In the genomic region with DNA sequence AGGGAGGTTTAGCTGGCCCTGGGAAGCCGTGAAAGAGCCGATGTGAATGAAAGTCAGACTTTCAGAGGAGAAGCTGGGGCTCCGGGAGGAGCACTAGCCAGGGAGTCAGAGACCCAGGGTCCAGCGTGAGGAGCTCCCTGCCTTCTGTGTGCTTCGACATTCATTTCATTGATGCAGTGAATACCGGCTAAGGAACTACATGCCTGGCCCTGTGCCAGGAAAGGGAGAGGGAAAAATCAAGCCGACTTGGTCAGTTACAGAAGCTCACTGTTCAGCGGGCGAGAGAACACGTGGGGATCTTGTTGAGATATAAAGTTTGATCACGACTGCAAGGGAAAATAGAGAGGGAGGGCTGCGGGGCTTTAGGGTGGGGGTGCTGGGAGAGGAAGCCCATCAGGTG, we compare ENCODE assay signal across 12 cellular contexts.
DNase-seq lines count a peak whose midpoint lies in the region; ATAC-seq and TF ChIP-seq lines count a peak whose summit lies in the region.
"Had no signal": no experiment of that assay in that cellular context is flagged by ENCODE, and none has a peak within 500 bp of the region (broad histone marks: within the 10 kb centered on the region; RNA-seq: fewer than 3 reads in every experiment).

No MANE protein-coding gene starts in this region.

- H3K4me3 Mint-ChIP-seq in CD14-positive monocyte (peak overlapping the region; percentile 59 to 86), T-helper 17 cell (no peak overlapping the region)
- no peak overlapping the region for H3K4me3 Mint-ChIP-seq in activated CD4-positive, alpha-beta memory T cell treated with anti-CD3 and anti-CD28 coated beads for 36 hours
- H3K4me3 Mint-ChIP-seq in activated T-helper 17 cell treated with anti-CD3 and anti-CD28 coated beads, Interleukin-2, amount 50 U/mL, for 72 hours = no peak overlapping the region

- H3K27me3 Mint-ChIP-seq in CD14-positive monocyte (ENCODE audit: low read depth in 3 of 3) (peaks cover 0 to 5% (median 4%) of the 10 kb centered on the region in 3 donors), T-helper 17 cell (no peaks in the 10 kb centered on the region)
- no peaks in the 10 kb centered on the region for H3K27me3 Mint-ChIP-seq in activated CD4-positive, alpha-beta memory T cell treated with anti-CD3 and anti-CD28 coated beads for 36 hours
- no peaks in the 10 kb centered on the region for H3K27me3 Mint-ChIP-seq in activated T-helper 17 cell treated with anti-CD3 and anti-CD28 coated beads, Interleukin-2, amount 50 U/mL, for 72 hours

- no peaks in the 10 kb centered on the region for H3K9me3 ChIP-seq in T-helper 17 cell (ENCODE audit: control insufficient read depth, low read length, poor library complexity, severe bottlenecking)
- H3K9me3 ChIP-seq: tibial artery had no signal

- POLR2A ChIA-PET in activated CD4-positive, alpha-beta memory T cell treated with anti-CD3 and anti-CD28 coated beads for 36 hours (lab: Charles Lee) = interaction anchor here (0.8 to 0.9 kb wide), 2 partner anchors 25 to 35 kb away, joined by 3 read pairs; no protein-coding TSS in a partner anchor

- no peak overlapping the region for H3K4me3 ChIP-seq in fibroblast of the aortic adventitia (ENCODE audit: low read depth, low read length)
- H3K4me3 ChIP-seq: gastroesophageal sphincter, tibial artery had no signal

- peaks cover 0 to 4% (median 0%) of the 10 kb centered on the region in 7 donors for H3K9me3 Mint-ChIP-seq in CD14-positive monocyte
- peaks cover 4% of the 10 kb centered on the region for H3K9me3 Mint-ChIP-seq in activated CD4-positive, alpha-beta memory T cell treated with anti-CD3 and anti-CD28 coated beads for 36 hours
- H3K9me3 Mint-ChIP-seq in activated T-helper 17 cell treated with anti-CD3 and anti-CD28 coated beads, Interleukin-2, amount 50 U/mL, for 72 hours = no peaks in the 10 kb centered on the region

- CTCF ChIA-PET in activated CD4-positive, alpha-beta memory T cell treated with anti-CD3 and anti-CD28 coated beads for 36 hours (lab: Charles Lee) = interaction anchor here (0.9 to 1.4 kb wide), 3 partner anchors 30 to 74 kb away, joined by 3 to 11 read pairs (median 3); no protein-coding TSS in a partner anchor

- peaks cover 2 to 3% of the 10 kb centered on the region in 2 donors for H3K36me3 Mint-ChIP-seq in CD14-positive monocyte
- H3K36me3 Mint-ChIP-seq in T-helper 17 cell (ENCODE audit: low read depth) = no peaks in the 10 kb centered on the region
- H3K36me3 Mint-ChIP-seq in activated CD4-positive, alpha-beta memory T cell treated with anti-CD3 and anti-CD28 coated beads for 36 hours = no peaks in the 10 kb centered on the region
- no peaks in the 10 kb centered on the region for H3K36me3 Mint-ChIP-seq in activated T-helper 17 cell treated with anti-CD3 and anti-CD28 coated beads, Interleukin-2, amount 50 U/mL, for 72 hours (ENCODE audit: low read depth)

- no peak for TF ChIP-seq CTCF in CD14-positive monocyte (IDR thresholded peaks at IDR 0.05)
- TF ChIP-seq CTCF in fibroblast of the aortic adventitia (IDR thresholded peaks at IDR 0.05; ENCODE audit: insufficient read depth, low read length) = no peak

- H3K27ac Mint-ChIP-seq in CD14-positive monocyte (peak overlapping the region in 6 of 7 donors; percentile 6 to 94 (median 90)), T-helper 17 cell (peak overlapping the region; percentile 85)
- H3K27ac Mint-ChIP-seq in activated CD4-positive, alpha-beta memory T cell treated with anti-CD3 and anti-CD28 coated beads for 36 hours = no peak overlapping the region
- H3K27ac Mint-ChIP-seq in activated T-helper 17 cell treated with anti-CD3 and anti-CD28 coated beads, Interleukin-2, amount 50 U/mL, for 72 hours = no peak overlapping the region

- intact Hi-C loops in CD14-positive monocyte (cut with micrococcal nuclease) = loop anchor here in 1 of 2 donors (5.0 kb wide), 2 partner anchors 34 to 36 kb away; no protein-coding TSS in a partner anchor
- intact Hi-C loops in activated CD4-positive, alpha-beta memory T cell treated with anti-CD3 and anti-CD28 coated beads for 36 hours (cut with micrococcal nuclease) = no loop called here

- H3K4me1 Mint-ChIP-seq in CD14-positive monocyte = peaks cover 60% of the 10 kb centered on the region
- peaks cover 21% of the 10 kb centered on the region for H3K4me1 Mint-ChIP-seq in T-helper 17 cell
- peaks cover 56% of the 10 kb centered on the region for H3K4me1 Mint-ChIP-seq in activated CD4-positive, alpha-beta memory T cell treated with anti-CD3 and anti-CD28 coated beads for 36 hours (ENCODE audit: low read depth)
- H3K4me1 Mint-ChIP-seq in activated T-helper 17 cell treated with anti-CD3 and anti-CD28 coated beads, Interleukin-2, amount 50 U/mL, for 72 hours = peaks cover 9% of the 10 kb centered on the region

- ATAC-seq in T-helper 17 cell = no peak
- no peak for ATAC-seq in activated T-helper 17 cell treated with anti-CD3 and anti-CD28 coated beads, Interleukin-2, amount 50 U/mL, for 72 hours (replicated peaks)
- ATAC-seq: gastroesophageal sphincter had no signal

- DNase-seq in Ammon's horn (ENCODE audit: low spot score) = peak; percentile 15
- DNase-seq in CD14-positive monocyte (ENCODE audit: low spot score) = no peak
- no peak for DNase-seq in T-helper 17 cell
- peak; percentile 12 for DNase-seq in fibroblast of the aortic adventitia (ENCODE audit: low read depth)
- DNase-seq in COLO668 (lab: John Stamatoyannopoulos, UW; ENCODE audit: unreplicated experiment) = no peak
- DNase-seq in activated CD4-positive, alpha-beta memory T cell treated with anti-CD3 and anti-CD28 coated beads for 36 hours = no peak
- DNase-seq in HuH-7.5 (ENCODE audit: low spot score) = no peak
- DNase-seq: activated CD8-positive, alpha-beta memory T cell treated with anti-CD3 and anti-CD28 coated beads, Interleukin-2, amount 50 U/mL, for 48 hours; kidney had no signal

Comparison
In these comparisons a context has a peak if more than half of its experiments do, and no peak if none do; other contexts are left out.
1. DNase-seq: peak in Ammon's horn (single experiment) and fibroblast of the aortic adventitia (single experiment); none in CD14-positive monocyte (single experiment), T-helper 17 cell (0 of 3), COLO668 (single experiment), activated CD4-positive, alpha-beta memory T cell treated with anti-CD3 and anti-CD28 coated beads for 36 hours (single experiment) and HuH-7.5 (single experiment).
2. H3K27ac Mint-ChIP-seq: peak in CD14-positive monocyte (6 of 7) and T-helper 17 cell (single experiment); none in activated CD4-positive, alpha-beta memory T cell treated with anti-CD3 and anti-CD28 coated beads for 36 hours (single experiment) and activated T-helper 17 cell treated with anti-CD3 and anti-CD28 coated beads, Interleukin-2, amount 50 U/mL, for 72 hours (single experiment).
3. H3K4me3 Mint-ChIP-seq: peak in CD14-positive monocyte (2 of 2); none in T-helper 17 cell (single experiment), activated CD4-positive, alpha-beta memory T cell treated with anti-CD3 and anti-CD28 coated beads for 36 hours (single experiment) and activated T-helper 17 cell treated with anti-CD3 and anti-CD28 coated beads, Interleukin-2, amount 50 U/mL, for 72 hours (single experiment).